In genomic region chr9:69885474-69885929, GRCh38 we compare ENCODE assay signal across 13 cellular contexts.
A peak's percentile ranks its signal among the peaks of the same experiment; 100 is the strongest.
DNase-seq lines count a peak whose midpoint lies in the region; ATAC-seq, FAIRE-seq and TF ChIP-seq lines count a peak whose summit lies in the region.
"Had no signal": no experiment of that assay in that cellular context is flagged by ENCODE, and none has a peak within 500 bp of the region (broad histone marks: within the 10 kb centered on the region; RNA-seq: fewer than 3 reads in every experiment).

No MANE protein-coding gene starts in this region.

- H2BK20ac ChIP-seq in IMR-90 (ENCODE audit: low read depth, low read length): no peak overlapping the region

- H3K4ac ChIP-seq in IMR-90 (ENCODE audit: low read depth, low read length): no peak overlapping the region

- no peaks in the 10 kb centered on the region for H3K9me3 ChIP-seq in IMR-90 (ENCODE audit: control insufficient read depth, insufficient read depth, low read length)
- H3K9me3 ChIP-seq: tibial artery had no signal

- H2AK9ac ChIP-seq in IMR-90 (replicated peaks; ENCODE audit: low read depth, low read length, poor library complexity): no peak overlapping the region

- no CpG with 5 or more reads among the region's 1 CpG for WGBS in IMR-90 (ENCODE audit: extremely low coverage in 2 of 2, insufficient read length in 1 of 2), 2 experiments

- no peaks in the 10 kb centered on the region for H3K36me3 ChIP-seq in IMR-90 (ENCODE audit: control insufficient read depth, insufficient read depth, low read length)
- H3K36me3 ChIP-seq: tibial artery had no signal

- no peak for TF ChIP-seq RAD21 in IMR-90 (IDR thresholded peaks at IDR 0.05; ENCODE audit: low read length)

- H2BK120ac ChIP-seq in IMR-90 (ENCODE audit: low read depth, low read length): no peak overlapping the region

- POLR2A ChIA-PET in IMR-90 (lab: Charles Lee; ENCODE audit: unreplicated experiment): no interaction called here

- no peak overlapping the region for H4K5ac ChIP-seq in IMR-90 (ENCODE audit: low read depth, low read length)

- H3K18ac ChIP-seq in IMR-90 (ENCODE audit: low read depth, low read length): no peak overlapping the region

- H3K9me1 ChIP-seq in IMR-90 (ENCODE audit: insufficient read depth, low read length): no peaks in the 10 kb centered on the region

- no peak overlapping the region for H3K9ac ChIP-seq in IMR-90 (ENCODE audit: low read depth, low read length)

- no peak for TF ChIP-seq CTCF in IMR-90 (conservative IDR thresholded peaks at IDR 0.05; ENCODE audit: low read depth, low read length)

- H2AK5ac ChIP-seq in IMR-90 (ENCODE audit: low read depth, low read length): no peak overlapping the region

- in situ Hi-C loops in IMR-90 (cut with MboI; ENCODE audit: low sequenced_read_pairs): no loop called here

- no peak overlapping the region for H2AFZ ChIP-seq in IMR-90 (replicated peaks; ENCODE audit: low read length, poor library complexity)

- DNase-seq in IMR-90 (no peak), astrocyte of the hippocampus (ENCODE audit: low read depth, low spot score) (peak; percentile 85), left kidney (ENCODE audit: low read depth, low spot score) (peak; percentile 8), anterior cingulate cortex (lab: John Stamatoyannopoulos, UW) (no peak), SK-N-DZ (ENCODE audit: low spot score) (no peak), frontal cortex (ENCODE audit: low spot score in 2 of 2) (no peak)
- no peak for DNase-seq in stimulated activated CD4-positive, alpha-beta T cell treated with anti-CD3 and anti-CD28 coated beads, Interleukin-4, amount 100 ng/mL, for 24 hours
- DNase-seq: tibial artery had no signal

- no peak overlapping the region for H3K56ac ChIP-seq in IMR-90 (ENCODE audit: extremely low read depth, insufficient read depth, low read length)

- intact Hi-C loops in IMR-90 (cut with micrococcal nuclease): loop anchor here (10.0 kb wide), 1 partner anchor 339 kb away; no protein-coding TSS in a partner anchor

- FAIRE-seq in A204.1 (lab: Jason Lieb, UNC) (peak; percentile 19), frontal cortex (lab: Jason Lieb, UNC) (no peak)
- FAIRE-seq: endometrium, GM18507 had no signal

- H4K20me1 ChIP-seq in IMR-90 (ENCODE audit: insufficient read depth, low read length): no peaks in the 10 kb centered on the region

- H4K91ac ChIP-seq in IMR-90 (ENCODE audit: insufficient read depth, low read depth, low read length): no peak overlapping the region

- 0 out of 2 replicates have a peak, but pooled peaks cover 1% of the 10 kb centered on the region for H3K4me1 ChIP-seq in IMR-90 (ENCODE audit: control insufficient read depth, insufficient read depth, low read length)
- H3K4me1 ChIP-seq: tibial artery had no signal

- H2BK15ac ChIP-seq in IMR-90 (ENCODE audit: low read depth, low read length): no peak overlapping the region

- no peak overlapping the region for H2BK5ac ChIP-seq in IMR-90 (ENCODE audit: low read depth, low read length, poor library complexity, severe bottlenecking)

- no peak overlapping the region for H3K4me3 ChIP-seq in IMR-90 (ENCODE audit: insufficient read depth, low read depth, low read length)
- H3K4me3 ChIP-seq: tibial artery had no signal

- no peaks in the 10 kb centered on the region for H3K27me3 ChIP-seq in IMR-90 (ENCODE audit: control insufficient read depth, insufficient read depth, low read length)
- H3K27me3 ChIP-seq: tibial artery had no signal

- CTCF ChIA-PET in IMR-90 (lab: Yijun Ruan, JAX): no interaction called here

- no peak for ATAC-seq in IMR-90 (ENCODE audit: low read depth)
- ATAC-seq: Panc1 had no signal

- TF ChIP-seq POLR2A in IMR-90 (IDR thresholded peaks at IDR 0.05; ENCODE audit: low read depth, low read length): no peak

- no TSS peak for BruUV-seq in IMR-90 (replicated peaks; lab: Mats Ljungman, UMichigan)

- no peak overlapping the region for H3K4me2 ChIP-seq in IMR-90 (ENCODE audit: low read depth, low read length)

- H3K14ac ChIP-seq in IMR-90 (replicated peaks; ENCODE audit: low read depth, low read length): 0 out of 2 replicates have a peak overlapping the region, but pooled peaks have one; percentile 29

- no peak overlapping the region for H4K8ac ChIP-seq in IMR-90 (ENCODE audit: low read depth in 2 of 2, low read length in 2 of 2)

- no peaks in the 10 kb centered on the region for H3K79me1 ChIP-seq in IMR-90 (ENCODE audit: low read depth in 1 of 2, low read length in 2 of 2)

- H3K27ac ChIP-seq in IMR-90 (ENCODE audit: insufficient read depth, low read length): no peak overlapping the region
- H3K27ac ChIP-seq: tibial artery, VCaP had no signal

- no peak overlapping the region for H3K23ac ChIP-seq in IMR-90 (ENCODE audit: low read depth, low read length)

- dilution Hi-C loops in IMR-90 (cut with HindIII; ENCODE audit: low sequenced_read_pairs, unreplicated experiment): no loop called here

TF ChIP-seq in IMR-90, 13 proteins besides CTCF, POLR2A, EP300 and RAD21:
- TF ChIP-seq ELK1 (IDR thresholded peaks at IDR 0.05; ENCODE audit: borderline replicate concordance, low read depth, low read length) (no peak), FOS (IDR thresholded peaks at IDR 0.05; ENCODE audit: low read depth, low read length) (no peak), RFX5 (IDR thresholded peaks at IDR 0.05; ENCODE audit: low read depth, low read length) (no peak), USF2 (IDR thresholded peaks at IDR 0.05; ENCODE audit: low read depth, low read length) (no peak)

Comparison
In these comparisons a context has a peak if more than half of its experiments do, and no peak if none do; other contexts are left out.
1. DNase-seq: peak in astrocyte of the hippocampus (single experiment) and left kidney (single experiment); none in IMR-90 (single experiment), anterior cingulate cortex (0 of 58), SK-N-DZ (single experiment), frontal cortex (0 of 2) and stimulated activated CD4-positive, alpha-beta T cell treated with anti-CD3 and anti-CD28 coated beads, Interleukin-4, amount 100 ng/mL, for 24 hours (single experiment).